ENCODE assay signal across 1 cellular context in the genomic region with DNA sequence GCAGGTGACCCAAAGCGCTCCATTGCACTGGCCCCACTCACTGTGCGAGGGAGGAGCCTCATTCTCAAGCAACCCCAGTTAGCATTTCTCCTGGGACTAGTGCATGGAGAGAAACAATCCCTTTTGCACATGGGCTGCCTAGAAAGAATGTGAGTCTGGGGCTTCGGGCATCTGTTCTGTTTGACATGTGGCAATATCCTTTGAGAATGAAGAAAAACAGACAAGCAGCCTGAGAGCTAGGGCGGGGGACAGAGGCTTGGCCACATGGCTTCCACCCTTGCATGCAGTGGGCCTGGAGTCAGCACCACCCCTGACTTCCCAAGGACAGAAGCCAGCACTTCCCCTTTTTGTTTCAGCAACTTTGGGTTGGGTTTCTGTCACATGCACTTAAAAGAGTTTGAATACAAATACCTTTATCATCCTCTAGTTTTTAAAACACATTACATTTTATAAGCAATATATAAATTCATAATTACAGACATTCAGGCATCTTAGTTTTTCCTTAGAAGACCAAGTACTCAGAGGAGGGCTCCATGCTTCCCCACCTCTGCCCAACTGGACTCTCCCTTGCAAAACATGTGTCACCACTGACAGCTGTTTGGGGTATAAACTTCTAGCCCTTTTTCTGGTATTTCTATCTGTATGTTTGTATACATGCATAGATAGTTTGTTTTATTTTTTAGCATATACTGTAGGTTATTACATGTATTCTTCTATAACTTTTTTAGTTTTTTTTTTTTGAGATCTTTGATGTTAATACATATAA.
TF ChIP-seq lines count a peak whose summit lies in the region.

No MANE protein-coding gene starts in this region.

TF ChIP-seq in SK-N-SH treated with all-trans-retinoic acid at 6 μM for 48 hours, 23 proteins besides CTCF, POLR2A, EP300 and RAD21 (continued from another document):
- TF ChIP-seq, protein P1, sequence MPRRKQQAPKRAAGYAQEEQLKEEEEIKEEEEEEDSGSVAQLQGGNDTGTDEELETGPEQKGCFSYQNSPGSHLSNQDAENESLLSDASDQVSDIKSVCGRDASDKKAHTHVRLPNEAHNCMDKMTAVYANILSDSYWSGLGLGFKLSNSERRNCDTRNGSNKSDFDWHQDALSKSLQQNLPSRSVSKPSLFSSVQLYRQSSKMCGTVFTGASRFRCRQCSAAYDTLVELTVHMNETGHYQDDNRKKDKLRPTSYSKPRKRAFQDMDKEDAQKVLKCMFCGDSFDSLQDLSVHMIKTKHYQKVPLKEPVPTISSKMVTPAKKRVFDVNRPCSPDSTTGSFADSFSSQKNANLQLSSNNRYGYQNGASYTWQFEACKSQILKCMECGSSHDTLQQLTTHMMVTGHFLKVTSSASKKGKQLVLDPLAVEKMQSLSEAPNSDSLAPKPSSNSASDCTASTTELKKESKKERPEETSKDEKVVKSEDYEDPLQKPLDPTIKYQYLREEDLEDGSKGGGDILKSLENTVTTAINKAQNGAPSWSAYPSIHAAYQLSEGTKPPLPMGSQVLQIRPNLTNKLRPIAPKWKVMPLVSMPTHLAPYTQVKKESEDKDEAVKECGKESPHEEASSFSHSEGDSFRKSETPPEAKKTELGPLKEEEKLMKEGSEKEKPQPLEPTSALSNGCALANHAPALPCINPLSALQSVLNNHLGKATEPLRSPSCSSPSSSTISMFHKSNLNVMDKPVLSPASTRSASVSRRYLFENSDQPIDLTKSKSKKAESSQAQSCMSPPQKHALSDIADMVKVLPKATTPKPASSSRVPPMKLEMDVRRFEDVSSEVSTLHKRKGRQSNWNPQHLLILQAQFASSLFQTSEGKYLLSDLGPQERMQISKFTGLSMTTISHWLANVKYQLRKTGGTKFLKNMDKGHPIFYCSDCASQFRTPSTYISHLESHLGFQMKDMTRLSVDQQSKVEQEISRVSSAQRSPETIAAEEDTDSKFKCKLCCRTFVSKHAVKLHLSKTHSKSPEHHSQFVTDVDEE (CRISPR knock-in tag; IDR thresholded peaks at IDR 0.05) = no peak
